Comparison of ENCODE assay signal across 1 cellular context in genomic region chrX:131704136-131704695, GRCh38.
TF ChIP-seq lines count a peak whose summit lies in the region.

No MANE protein-coding gene starts in this region.

TF ChIP-seq in GM12878, 131 proteins besides CTCF, POLR2A, EP300 and RAD21 (continued from another document and continues in another):
- TF ChIP-seq SMC3 (IDR thresholded peaks at IDR 0.05; ENCODE audit: borderline replicate concordance, low read length) (peak; percentile 34; the same call in 1 of the 2 replicates), JUND (IDR thresholded peaks at IDR 0.05; ENCODE audit: low read depth, low read length) (no peak), MEF2B (IDR thresholded peaks at IDR 0.05; ENCODE audit: partially characterized antibody, poor library complexity, severe bottlenecking) (no peak), PAX8 (IDR thresholded peaks at IDR 0.05) (no peak), BCLAF1 (IDR thresholded peaks at IDR 0.05) (no peak), CREM (IDR thresholded peaks at IDR 0.05; ENCODE audit: low read depth) (peak; percentile 45; the same call in 1 of the 2 replicates), MEF2A (IDR thresholded peaks at IDR 0.05; ENCODE audit: insufficient read depth, low read depth, low read length) (no peak), SKIL (IDR thresholded peaks at IDR 0.05; ENCODE audit: low read depth, poor library complexity, severe bottlenecking) (peak; percentile 23), ZSCAN29 (IDR thresholded peaks at IDR 0.05) (no peak), RAD51 (IDR thresholded peaks at IDR 0.05) (no peak; the same call in 1 of the 2 replicates), KAT2A (conservative IDR thresholded peaks at IDR 0.05; ENCODE audit: control insufficient read depth, low read depth, low read length) (no peak), EED (IDR thresholded peaks at IDR 0.05; ENCODE audit: low read depth) (peak; percentile 59), FOS (IDR thresholded peaks at IDR 0.05; ENCODE audit: borderline replicate concordance, extremely low read depth, insufficient read length) (no peak), RFX5 (IDR thresholded peaks at IDR 0.05; ENCODE audit: low read depth, low read length) (no peak), IKZF2 (IDR thresholded peaks at IDR 0.05) (peak; percentile 60 to 64; a peak in 2 of 4 replicates), ZBED1 (IDR thresholded peaks at IDR 0.05; ENCODE audit: borderline replicate concordance) (peak; percentile 78; the same call in 1 of the 2 replicates), PKNOX1 (IDR thresholded peaks at IDR 0.05) (no peak), ZNF687 (IDR thresholded peaks at IDR 0.05) (no peak), NRF1 (conservative IDR thresholded peaks at IDR 0.05; ENCODE audit: low read depth, low read length) (no peak), BHLHE40 (IDR thresholded peaks at IDR 0.05; ENCODE audit: borderline replicate concordance in 1 of 2, low read depth in 2 of 2, low read length in 1 of 2) (0 out of 4 replicates have a peak, but pooled peaks of 1 of the 2 experiments have one; percentile 24), RUNX3 (IDR thresholded peaks at IDR 0.05; ENCODE audit: low read length) (peak; percentile 32), CHD1 (IDR thresholded peaks at IDR 0.05; ENCODE audit: low read depth, low read length) (no peak), POLR2AphosphoS2 (IDR thresholded peaks at IDR 0.05; ENCODE audit: low read depth, low read length) (no peak), POU2F2 (IDR thresholded peaks at IDR 0.05; ENCODE audit: borderline replicate concordance, low read depth, low read length) (peak; percentile 26; the same call in 1 of the 3 replicates), JUNB (IDR thresholded peaks at IDR 0.05) (peak; percentile 63), TCF3 (IDR thresholded peaks at IDR 0.05; ENCODE audit: borderline replicate concordance, insufficient read depth, low read depth, low read length) (no peak), MYB (IDR thresholded peaks at IDR 0.05; ENCODE audit: borderline replicate concordance, low read depth, low read length) (no peak), NR2C1 (IDR thresholded peaks at IDR 0.05) (no peak), ZBTB4 (CRISPR knock-in tag; IDR thresholded peaks at IDR 0.05) (no peak), ATF7 (IDR thresholded peaks at IDR 0.05; ENCODE audit: low read depth) (peak; percentile 16; the same call in 1 of the 2 replicates), BCL11A (IDR thresholded peaks at IDR 0.05; ENCODE audit: low read depth, low read length) (0 out of 2 replicates have a peak, but pooled peaks have one; percentile 27), E2F8 (IDR thresholded peaks at IDR 0.05; ENCODE audit: low read depth, partially characterized antibody) (no peak), YY1 (IDR thresholded peaks at IDR 0.05; ENCODE audit: low read depth, low read length) (peak; percentile 95), ZZZ3 (IDR thresholded peaks at IDR 0.05; ENCODE audit: control insufficient read depth, insufficient read length, low read depth) (no peak), SUZ12 (IDR thresholded peaks at IDR 0.05; ENCODE audit: unreplicated experiment) (no peak), ASH2L (IDR thresholded peaks at IDR 0.05; ENCODE audit: borderline replicate concordance, low read depth) (no peak), E4F1 (IDR thresholded peaks at IDR 0.05; ENCODE audit: borderline replicate concordance, partially characterized antibody) (no peak), SP1 (IDR thresholded peaks at IDR 0.05; ENCODE audit: low read depth, low read length) (peak; percentile 57), HDAC6 (IDR thresholded peaks at IDR 0.05; ENCODE audit: unreplicated experiment) (no peak), MXI1 (IDR thresholded peaks at IDR 0.05; ENCODE audit: low read depth, low read length) (peak; percentile 0; the same call in 1 of the 2 replicates), CBFB (IDR thresholded peaks at IDR 0.05; ENCODE audit: low read depth) (no peak), SIX5 (IDR thresholded peaks at IDR 0.05; ENCODE audit: low read depth, low read length, severe bottlenecking) (no peak), GABPA (IDR thresholded peaks at IDR 0.05; ENCODE audit: low read depth) (peak; percentile 41; the same call in 1 of the 2 replicates), HDGF (IDR thresholded peaks at IDR 0.05) (no peak), RB1 (IDR thresholded peaks at IDR 0.05; ENCODE audit: borderline replicate concordance) (no peak), ZNF207 (IDR thresholded peaks at IDR 0.05; ENCODE audit: borderline replicate concordance) (peak; percentile 38; the same call in 1 of the 2 replicates), EGR1 (IDR thresholded peaks at IDR 0.05; ENCODE audit: borderline replicate concordance in 1 of 2, low read depth in 2 of 2, low read length in 2 of 2) (0 out of 3 replicates have a peak, but pooled peaks of 1 of the 2 experiments have one; percentile 31), GATAD2B (conservative IDR thresholded peaks at IDR 0.05; ENCODE audit: low read depth) (no peak)
